Comparison of ENCODE assay signal across 17 cellular contexts in genomic region chr12:87670448-87670847, GRCh38.
DNase-seq lines count a peak whose midpoint lies in the region; TF ChIP-seq lines count a peak whose summit lies in the region.
"Had no signal": no experiment of that assay in that cellular context is flagged by ENCODE, and none has a peak within 500 bp of the region (broad histone marks: within the 10 kb centered on the region; RNA-seq: fewer than 3 reads in every experiment).

No MANE protein-coding gene starts in this region.

- no peaks in the 10 kb centered on the region for H3K9me3 ChIP-seq in adrenal gland (replicated peaks in 1 of 3)
- H3K9me3 ChIP-seq: A549, Peyer's patch had no signal

- no peak for TF ChIP-seq POLR2A in adrenal gland (IDR thresholded peaks at IDR 0.05)

- peak; percentile 8 for DNase-seq in NCI-H82 (lab: John Stamatoyannopoulos, UW)
- DNase-seq in NCI-H82 treated with DMSO at 0.1 percent for 48 hours (lab: John Stamatoyannopoulos, UW; ENCODE audit: unreplicated experiment): no peak
- peak; percentile 90 for DNase-seq in NCI-H510A (lab: John Stamatoyannopoulos, UW)
- DNase-seq in SK-MEL-5 (ENCODE audit: low read depth, low spot score): peak; percentile 16
- DNase-seq in cerebellar cortex (ENCODE audit: low spot score): no peak
- DNase-seq in G401 (ENCODE audit: low spot score): no peak
- no peak for DNase-seq in adrenal gland
- no peak for DNase-seq in activated naive CD4-positive, alpha-beta T cell treated with anti-CD3 and anti-CD28 coated beads, Interleukin-2, amount 50 U/mL, for 16 hours
- DNase-seq: C1 segment of cervical spinal cord, H7, KBM-7, NCI-H1092 treated with DMSO at 0.1 percent for 48 hours, NCI-H1930, NCI-H774, Peyer's patch, SHP77 had no signal

- no peaks in the 10 kb centered on the region for H3K4me1 ChIP-seq in adrenal gland (replicated peaks in 1 of 2)
- H3K4me1 ChIP-seq: Peyer's patch had no signal

- in situ Hi-C loops in SK-MEL-5 (cut with HindIII; ENCODE audit: low pct_unique_long_range_greater_than_20kb, low sequenced_read_pairs): no loop called here
- in situ Hi-C loops in G401 (cut with HindIII; ENCODE audit: low sequenced_read_pairs): no loop called here

- no peaks in the 10 kb centered on the region for H3K36me3 ChIP-seq in adrenal gland (replicated peaks in 1 of 2)
- H3K36me3 ChIP-seq: Peyer's patch had no signal

- no peaks in the 10 kb centered on the region for H3K27me3 ChIP-seq in adrenal gland
- H3K27me3 ChIP-seq: Peyer's patch had no signal

- intact Hi-C loops in adrenal gland (cut with DNase I): no loop called here

- TF ChIP-seq CTCF in adrenal gland (IDR thresholded peaks at IDR 0.05): no peak

- no peak overlapping the region for H3K27ac ChIP-seq in adrenal gland
- H3K27ac ChIP-seq: A549, Peyer's patch had no signal

- H3K4me3 ChIP-seq in adrenal gland: no peak overlapping the region
- H3K4me3 ChIP-seq: A549, Peyer's patch had no signal

- 91 to 96% (median 93%) methylated on average over 7 of the region's 7 CpGs for WGBS in adrenal gland, 4 donors

Comparison
In these comparisons a context has a peak if more than half of its experiments do, and no peak if none do; other contexts are left out.
1. DNase-seq: peak in NCI-H82 (single experiment), NCI-H510A (single experiment) and SK-MEL-5 (single experiment); none in NCI-H82 treated with DMSO at 0.1 percent for 48 hours (single experiment), cerebellar cortex (single experiment), G401 (single experiment), adrenal gland (0 of 7) and activated naive CD4-positive, alpha-beta T cell treated with anti-CD3 and anti-CD28 coated beads, Interleukin-2, amount 50 U/mL, for 16 hours (single experiment).